8 cellular contexts compared by ENCODE assay signal in the genomic region with DNA sequence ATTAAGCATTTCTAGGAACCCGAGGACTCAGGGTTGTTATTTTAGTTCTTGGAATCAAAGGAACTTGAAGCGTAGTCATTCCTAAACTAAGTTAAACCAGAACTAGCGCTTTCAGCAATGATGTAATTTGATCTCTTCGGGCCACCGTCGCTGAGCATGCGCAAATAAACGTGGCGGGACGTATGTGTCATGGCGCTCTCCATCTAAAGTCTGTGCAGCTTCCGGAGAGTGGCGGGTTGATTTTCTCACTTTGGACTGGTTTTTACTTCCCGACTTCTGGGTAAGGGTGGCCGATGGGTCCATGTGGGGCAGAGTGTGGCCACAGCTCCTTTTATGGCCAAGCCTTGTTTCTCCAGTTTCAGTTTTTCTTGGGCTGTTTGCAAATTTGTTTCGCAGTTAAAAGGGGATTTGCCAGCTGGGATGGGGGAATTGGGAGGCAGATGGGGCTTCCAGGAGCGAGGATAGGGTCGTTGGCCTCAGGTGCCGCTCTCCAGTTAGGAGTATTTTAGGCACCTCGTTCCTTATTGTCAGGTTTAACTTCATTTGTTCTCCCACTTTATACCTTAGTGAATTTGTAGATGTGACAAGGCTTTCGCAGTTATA. TPM values are rescaled to one million over a fixed set of nuclear protein-coding genes. Genes with fewer than 3 reads are reported as not detected.
DNase-seq lines count a peak whose midpoint lies in the region; ATAC-seq and TF ChIP-seq lines count a peak whose summit lies in the region.

A gene (plus strand): TSS at position 163 of the 603 bp plus-strand sequence. CDS start 11,894 bp downstream, outside the sequence.

- H2AK5ac ChIP-seq in mesendoderm (ENCODE audit: low read length): no peak within 1 kb of the TSS

- H3K27ac ChIP-seq in endodermal cell (ENCODE audit: low read depth, low read length) (peak within 1 kb of the TSS; percentile 85), mesendoderm (ENCODE audit: low read depth, low read length) (peak within 1 kb of the TSS; percentile 60)

- H3K56ac ChIP-seq in mesendoderm (ENCODE audit: low read length): peak within 1 kb of the TSS; percentile 84

- H3K9ac ChIP-seq in endodermal cell (ENCODE audit: extremely low read depth, low read length, poor library complexity, severe bottlenecking): peak within 1 kb of the TSS; percentile 65
- H3K9ac ChIP-seq in mesendoderm (ENCODE audit: low read length): peak within 1 kb of the TSS; percentile 87

- H3K27ac Mint-ChIP-seq in endodermal cell: peak within 1 kb of the TSS; percentile 99

- H3K27me3 ChIP-seq in endodermal cell (ENCODE audit: control insufficient read depth, insufficient read depth, low read length, poor library complexity, severe bottlenecking) (no peaks in the 10 kb centered on the region), mesendoderm (ENCODE audit: insufficient read depth, low read length, poor library complexity) (no peaks in the 10 kb centered on the region)

- H2BK5ac ChIP-seq in mesendoderm (ENCODE audit: low read length): peak within 1 kb of the TSS; percentile 21

- H3K4me3 ChIP-seq in endodermal cell (ENCODE audit: low read length): peak within 1 kb of the TSS; percentile 95
- H3K4me3 ChIP-seq in mesendoderm (ENCODE audit: low read length): peak within 1 kb of the TSS; percentile 85

- peak within 1 kb of the TSS; percentile 96 for H3K4me3 Mint-ChIP-seq in endodermal cell

- peaks cover 18% of the 10 kb centered on the region for H3K4me1 Mint-ChIP-seq in endodermal cell

- H3K36me3 ChIP-seq in endodermal cell (ENCODE audit: control insufficient read depth, insufficient read depth, low read length) (peaks cover 7% of the 10 kb centered on the region), mesendoderm (ENCODE audit: control insufficient read depth, insufficient read depth, low read length) (no peaks in the 10 kb centered on the region)

- H3K4me1 ChIP-seq in endodermal cell (ENCODE audit: control insufficient read depth, insufficient read depth, low read length) (no peaks in the 10 kb centered on the region), mesendoderm (ENCODE audit: control insufficient read depth, low read depth, low read length) (no peaks in the 10 kb centered on the region)

- peak within 1 kb of the TSS; percentile 36 for H2BK15ac ChIP-seq in mesendoderm (replicated peaks; ENCODE audit: low read depth)

- H4K8ac ChIP-seq in mesendoderm (ENCODE audit: low read depth, low read length): no peak within 1 kb of the TSS

- ATAC-seq in GM21360 (IDR thresholded peaks at IDR 0.05; ENCODE audit: unreplicated experiment): peak; percentile 85

- peak within 1 kb of the TSS; percentile 2 for H3K4ac ChIP-seq in mesendoderm (ENCODE audit: low read depth, low read length)

- peak; percentile 78 for DNase-seq in COLO668 (lab: John Stamatoyannopoulos, UW; ENCODE audit: unreplicated experiment)
- peak; percentile 81 for DNase-seq in HT1080 (ENCODE audit: low read depth)
- peak; percentile 87 for DNase-seq in NOMO-1 treated with DMSO at 0.1 percent for 48 hours (lab: John Stamatoyannopoulos, UW; ENCODE audit: unreplicated experiment)
- DNase-seq in activated CD8-positive, alpha-beta memory T cell treated with anti-CD3 and anti-CD28 coated beads for 4 hours (ENCODE audit: low read depth in 2 of 2): peak; percentile 80
- peak; percentile 95 for DNase-seq in endodermal cell
- DNase-seq in mesendoderm: peak; percentile 95
- DNase-seq in stimulated activated CD8-positive, alpha-beta memory T cell treated with anti-CD3 and anti-CD28 coated beads, Interleukin-15, amount 100 ng/mL, for 1 hour (ENCODE audit: low read depth): peak; percentile 80

- no peak for TF ChIP-seq CTCF in endodermal cell (conservative IDR thresholded peaks at IDR 0.05)

- H2BK120ac ChIP-seq in mesendoderm (ENCODE audit: low read depth, low read length): peak within 1 kb of the TSS; percentile 48

- H3K79me2 ChIP-seq in mesendoderm (ENCODE audit: control insufficient read depth, insufficient read depth, low read length): peaks cover 6% of the 10 kb centered on the region

- H3K79me1 ChIP-seq in mesendoderm (ENCODE audit: low read length): peaks cover 4% of the 10 kb centered on the region

- WGBS in endodermal cell (ENCODE audit: insufficient coverage in 1 of 2, insufficient read length in 1 of 2), 2 experiments: 1 to 2% methylated on average over 14 to 21 of the region's 21 CpGs
- WGBS in mesendoderm (ENCODE audit: extremely low coverage, insufficient coverage, low lambda C conversion rate): no CpG with 5 or more reads among the region's 21 CpGs

- peak within 1 kb of the TSS; percentile 71 for H3K4me2 ChIP-seq in mesendoderm (ENCODE audit: low read length)

- no peaks in the 10 kb centered on the region for H3K9me3 ChIP-seq in endodermal cell (ENCODE audit: control insufficient read depth, low read length)

- no peak within 1 kb of the TSS for H3K23ac ChIP-seq in mesendoderm (ENCODE audit: low read length)

- H3K18ac ChIP-seq in mesendoderm (ENCODE audit: low read length): peak within 1 kb of the TSS; percentile 78

- H3K36me3 Mint-ChIP-seq in endodermal cell (ENCODE audit: low read depth): peaks cover 2% of the 10 kb centered on the region

- no peaks in the 10 kb centered on the region for H3K9me3 Mint-ChIP-seq in endodermal cell

- H3K27me3 Mint-ChIP-seq in endodermal cell (ENCODE audit: insufficient read depth): no peaks in the 10 kb centered on the region

- H4K5ac ChIP-seq in mesendoderm (ENCODE audit: low read length): no peak within 1 kb of the TSS

RNA-seq across cellular contexts. Expression of the gene that starts here (rescaled TPM):
- total RNA-seq in HT1080 (2014; rRNA removed; shearing (Covaris generic)): 12.8 and 13.5 TPM in 2 replicates
- 6.2 and 8.1 TPM in 2 replicates for polyA plus RNA-seq in HT1080 (2015; cell fraction: cytosol; rRNA removed)
- polyA plus RNA-seq in HT1080 (2015; cell fraction: nucleus; rRNA removed): 12.6 and 14.2 TPM in 2 replicates
- 10 to 100 TPM; 23.5 to 26.4 TPM for total RNA-seq in endodermal cell
- 14.2 TPM for polyA plus RNA-seq in endodermal cell (2013, experiment 1 of 2)
- polyA plus RNA-seq in endodermal cell (2013, experiment 2 of 2): 13.7 TPM
- polyA plus RNA-seq in mesendoderm (2013, experiment 1 of 2): 12.2 TPM
- 12.3 TPM for polyA plus RNA-seq in mesendoderm (2013, experiment 2 of 2)

Comparison
In these comparisons a context has a peak if more than half of its experiments do, and no peak if none do; other contexts are left out.
1. Peak in every context shown above with its lines: DNase-seq, ATAC-seq, H3K4me3 ChIP-seq and H3K27ac ChIP-seq.